8 cellular contexts compared by ENCODE assay signal in genomic region chr12:44015333-44015941, GRCh38.
DNase-seq lines count a peak whose midpoint lies in the region; ATAC-seq and TF ChIP-seq lines count a peak whose summit lies in the region.

No MANE protein-coding gene starts in this region.

- H3K27ac Mint-ChIP-seq in Caco-2 (ENCODE audit: unreplicated experiment): no peak overlapping the region

- BruUV-seq in Caco-2 (replicated peaks; lab: Mats Ljungman, UMichigan): no TSS peak

- TF ChIP-seq EP300 in upper lobe of left lung (IDR thresholded peaks at IDR 0.05): no peak

- peak; percentile 62 to 72 for TF ChIP-seq CTCF in Caco-2 (IDR thresholded peaks at IDR 0.05; ENCODE audit: insufficient read depth in 1 of 2, low read depth in 1 of 2, low read length in 1 of 2, severe bottlenecking in 1 of 2, unreplicated experiment in 1 of 2)
- peak; percentile 48 for TF ChIP-seq CTCF in astrocyte of the spinal cord (IDR thresholded peaks at IDR 0.05; ENCODE audit: low read depth, low read length)
- TF ChIP-seq CTCF in upper lobe of left lung (IDR thresholded peaks at IDR 0.05): peak in 5 of 6 experiments; percentile 34 to 47 (median 43)

- 0 to 1% methylated on average over 3 of the region's 3 CpGs for WGBS in upper lobe of left lung, 2 donors

- no peak overlapping the region for H3K27ac ChIP-seq in upper lobe of left lung

- in situ Hi-C loops in astrocyte of the spinal cord (cut with HindIII; ENCODE audit: low sequenced_read_pairs): no loop called here

- H3K4me3 ChIP-seq in Caco-2 (ENCODE audit: low read depth, low read length) (no peak overlapping the region), astrocyte of the spinal cord (ENCODE audit: low read depth, low read length) (no peak overlapping the region), upper lobe of left lung (no peak overlapping the region)

- peaks cover 7% of the 10 kb centered on the region for H3K9me3 Mint-ChIP-seq in Caco-2 (ENCODE audit: unreplicated experiment)

- TF ChIP-seq POLR2A in upper lobe of left lung (IDR thresholded peaks at IDR 0.05): no peak

- H3K27me3 Mint-ChIP-seq in Caco-2 (ENCODE audit: insufficient read depth, unreplicated experiment): no peaks in the 10 kb centered on the region

- POLR2A ChIA-PET in Caco-2 (lab: Charles Lee): no interaction called here

- no peaks in the 10 kb centered on the region for H3K36me3 ChIP-seq in Caco-2 (ENCODE audit: control insufficient read depth, insufficient read depth, low read length)
- H3K36me3 ChIP-seq in upper lobe of left lung: no peaks in the 10 kb centered on the region

- no peaks in the 10 kb centered on the region for H3K9me3 ChIP-seq in Caco-2
- no peaks in the 10 kb centered on the region for H3K9me3 ChIP-seq in upper lobe of left lung

- H3K4me1 ChIP-seq in Caco-2 (peaks cover 7% of the 10 kb centered on the region), upper lobe of left lung (no peaks in the 10 kb centered on the region)

- intact Hi-C loops in Caco-2 (cut with micrococcal nuclease; ENCODE audit: unreplicated experiment): loop anchor here (1.0 to 10.0 kb wide), 7 partner anchors 58 to 932 kb away; partner anchors contain the start of gene NELL2

- ATAC-seq in GM18873 (IDR thresholded peaks at IDR 0.05; ENCODE audit: low FRiP score, unreplicated experiment) (peak; percentile 80), HG03159 (IDR thresholded peaks at IDR 0.05; ENCODE audit: unreplicated experiment) (peak; percentile 91), upper lobe of left lung (ENCODE audit: low FRiP score in 2 of 2) (peak in 1 of 2 donors; percentile 48)

- CTCF ChIA-PET in Caco-2 (lab: Charles Lee): interaction anchor here (0.5 to 1.1 kb wide), 10 partner anchors 13 to 915 kb away, joined by 3 to 5 read pairs (median 4); partner anchors contain the start of genes IRAK4 and PUS7L

- peak in 1 of 2 experiments; percentile 62 for DNase-seq in Caco-2
- DNase-seq in NCI-H2227 (lab: John Stamatoyannopoulos, UW; ENCODE audit: unreplicated experiment): peak; percentile 42
- DNase-seq in astrocyte of the spinal cord (ENCODE audit: low read depth, low spot score): peak; percentile 66
- DNase-seq in iris pigment epithelial cell (ENCODE audit: low read depth): peak; percentile 50
- no peak for DNase-seq in upper lobe of left lung
- DNase-seq in stimulated activated naive CD4-positive, alpha-beta T cell treated with Interleukin-2 at 50 U/mL for 16 hours (lab: John Stamatoyannopoulos, UW): no peak

- peaks cover 13% of the 10 kb centered on the region for H3K4me1 Mint-ChIP-seq in Caco-2 (ENCODE audit: low read depth, unreplicated experiment)

- H3K36me3 Mint-ChIP-seq in Caco-2 (ENCODE audit: insufficient read depth, unreplicated experiment): no peaks in the 10 kb centered on the region

- H3K27me3 ChIP-seq in Caco-2 (replicated peaks; ENCODE audit: control insufficient read depth, insufficient read depth, low read length): no peaks in the 10 kb centered on the region
- no peaks in the 10 kb centered on the region for H3K27me3 ChIP-seq in upper lobe of left lung

- H3K4me3 Mint-ChIP-seq in Caco-2 (ENCODE audit: unreplicated experiment): no peak overlapping the region

Comparison
In these comparisons a context has a peak if more than half of its experiments do, and no peak if none do; other contexts are left out.
1. DNase-seq: peak in NCI-H2227 (single experiment), astrocyte of the spinal cord (single experiment) and iris pigment epithelial cell (single experiment); none in upper lobe of left lung (0 of 2) and stimulated activated naive CD4-positive, alpha-beta T cell treated with Interleukin-2 at 50 U/mL for 16 hours (single experiment).
2. Peak in every context shown above with its lines, with median percentiles within 50 percentile points of each other: CTCF ChIP-seq.